Comparison of ENCODE assay signal across 16 cellular contexts in genomic region chr20:21237956-21238355, GRCh38.
"Had no signal": no experiment of that assay in that cellular context is flagged by ENCODE, and none has a peak within 500 bp of the region (broad histone marks: within the 10 kb centered on the region; RNA-seq: fewer than 3 reads in every experiment).

No MANE protein-coding gene starts in this region.

- H3K27ac ChIP-seq: body of pancreas, tibial artery, vagina had no signal

- H3K4me2 ChIP-seq: smooth muscle cell had no signal

- H3K27me3 ChIP-seq: body of pancreas, tibial artery, vagina had no signal

- DNase-seq: activated B cell treated with CpG ODN at 0.5 μM for 24 hours; activated CD4-positive, alpha-beta T cell treated with anti-CD3 and anti-CD28 coated beads, Interleukin-2, amount 10 ng/mL, durations not matched to agents 24 days and 14 days; activated CD8-positive, alpha-beta memory T cell treated with anti-CD3 and anti-CD28 coated beads for 24 hours; activated naive CD4-positive, alpha-beta T cell treated with Interleukin-2 at 50 U/mL for 16 hours; body of pancreas; foreskin fibroblast; head of caudate nucleus; occipital lobe; tibial artery had no signal

- H3K4me3 ChIP-seq: body of pancreas, smooth muscle cell, tibial artery, vagina had no signal

- H3K27me3 Mint-ChIP-seq: activated B cell treated with CpG ODN at 0.5 μM for 24 hours; activated CD4-positive, alpha-beta T cell treated with anti-CD3 and anti-CD28 coated beads, Interleukin-2, amount 10 ng/mL, durations not matched to agents 24 days and 14 days; dendritic cell treated with granulocyte-macrophage colony-stimulating factor and Interleukin-4, amounts not matched to agents 40 ng/mL and 50 ng/mL, for 4 days; memory B cell; natural killer cell treated with Interleukin-12 subunit alpha and Interleukin-12 subunit beta and Interleukin-15 and Interleukin-18, amount 100 ng/mL, for 72 hours; progenitor cell of endocrine pancreas had no signal

- H3K9me3 Mint-ChIP-seq: activated B cell treated with CpG ODN at 0.5 μM for 24 hours; activated CD4-positive, alpha-beta T cell treated with anti-CD3 and anti-CD28 coated beads, Interleukin-2, amount 10 ng/mL, durations not matched to agents 24 days and 14 days; dendritic cell treated with granulocyte-macrophage colony-stimulating factor and Interleukin-4, amounts not matched to agents 40 ng/mL and 50 ng/mL, for 4 days; memory B cell; natural killer cell treated with Interleukin-12 subunit alpha and Interleukin-12 subunit beta and Interleukin-15 and Interleukin-18, amount 100 ng/mL, for 72 hours; stimulated activated effector memory CD8-positive, alpha-beta T cell treated with anti-CD3 and anti-CD28 coated beads, Interleukin-12 subunit alpha, Interleukin-12 subunit beta, amount 100 ng/mL, for 72 hours had no signal

- H3K4me1 ChIP-seq: vagina had no signal

- H3K27ac Mint-ChIP-seq: activated B cell treated with CpG ODN at 0.5 μM for 24 hours; activated CD4-positive, alpha-beta T cell treated with anti-CD3 and anti-CD28 coated beads, Interleukin-2, amount 10 ng/mL, durations not matched to agents 24 days and 14 days; dendritic cell treated with granulocyte-macrophage colony-stimulating factor and Interleukin-4, amounts not matched to agents 40 ng/mL and 50 ng/mL, for 4 days; memory B cell; progenitor cell of endocrine pancreas; stimulated activated effector memory CD8-positive, alpha-beta T cell treated with anti-CD3 and anti-CD28 coated beads, Interleukin-12 subunit alpha, Interleukin-12 subunit beta, amount 100 ng/mL, for 72 hours had no signal

- H3K36me3 Mint-ChIP-seq: natural killer cell treated with Interleukin-12 subunit alpha and Interleukin-12 subunit beta and Interleukin-15 and Interleukin-18, amount 100 ng/mL, for 72 hours had no signal

- H3K4me3 Mint-ChIP-seq: activated B cell treated with CpG ODN at 0.5 μM for 24 hours; activated CD4-positive, alpha-beta T cell treated with anti-CD3 and anti-CD28 coated beads, Interleukin-2, amount 10 ng/mL, durations not matched to agents 24 days and 14 days; dendritic cell treated with granulocyte-macrophage colony-stimulating factor and Interleukin-4, amounts not matched to agents 40 ng/mL and 50 ng/mL, for 4 days; memory B cell; natural killer cell treated with Interleukin-12 subunit alpha and Interleukin-12 subunit beta and Interleukin-15 and Interleukin-18, amount 100 ng/mL, for 72 hours; stimulated activated effector memory CD8-positive, alpha-beta T cell treated with anti-CD3 and anti-CD28 coated beads, Interleukin-12 subunit alpha, Interleukin-12 subunit beta, amount 100 ng/mL, for 72 hours had no signal

- H3K9me3 ChIP-seq: body of pancreas, tibial artery, vagina had no signal

- ATAC-seq: body of pancreas; stimulated activated effector memory CD8-positive, alpha-beta T cell treated with anti-CD3 and anti-CD28 coated beads, Interleukin-12 subunit alpha, Interleukin-12 subunit beta, amount 100 ng/mL, for 72 hours had no signal
